10 cellular contexts compared by ENCODE assay signal in the genomic region with DNA sequence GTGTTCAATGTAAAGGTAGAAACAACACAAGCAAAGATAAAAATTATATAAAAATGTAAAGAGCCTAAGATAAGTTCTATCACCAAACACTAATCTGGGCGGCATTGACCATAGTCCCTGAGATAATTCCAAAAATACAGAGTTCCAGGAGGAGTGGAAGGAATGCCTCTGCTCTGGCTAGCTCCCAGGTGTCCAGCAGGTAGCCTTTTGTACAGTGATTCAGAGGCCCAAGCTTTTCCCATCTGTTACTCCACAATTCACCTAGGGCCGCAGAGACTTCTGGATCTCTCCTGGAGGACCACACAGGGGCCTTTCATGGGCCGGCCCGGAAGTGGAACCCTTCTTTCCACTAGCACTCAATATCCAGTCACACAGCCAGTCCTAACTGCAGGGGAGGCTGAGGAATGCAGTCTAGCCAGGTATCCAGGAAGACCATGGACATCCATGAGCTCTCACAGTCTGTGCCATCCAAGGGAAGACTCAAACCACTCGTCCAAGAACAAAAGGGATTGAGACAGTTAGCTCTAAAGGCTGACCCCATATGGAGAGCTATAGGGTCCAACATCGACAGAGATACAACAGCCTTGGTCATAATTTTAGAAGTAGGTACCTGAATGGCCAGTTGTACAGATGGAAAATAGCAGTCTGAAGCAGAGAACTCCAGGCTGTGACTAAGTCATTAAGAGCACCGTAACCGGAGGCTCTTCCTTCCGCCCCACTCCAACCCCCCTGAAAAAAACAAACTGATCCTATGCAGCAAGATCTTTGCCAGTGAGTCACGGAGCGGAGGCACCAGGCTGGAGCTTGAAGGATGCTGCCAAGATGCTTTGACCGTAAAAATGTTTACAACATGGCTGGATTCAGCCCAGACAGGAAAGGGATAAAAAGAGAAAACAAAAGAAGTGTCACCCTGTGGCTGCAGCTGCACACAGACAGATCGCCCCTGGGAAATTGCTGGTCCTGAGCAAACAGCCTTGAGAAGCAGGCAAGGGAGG.
A peak's percentile ranks its signal among the peaks of the same experiment; 100 is the strongest.
DNase-seq lines count a peak whose midpoint lies in the region.
"Had no signal": no experiment of that assay in that cellular context is flagged by ENCODE, and none has a peak within 500 bp of the region (broad histone marks: within the 10 kb centered on the region; RNA-seq: fewer than 3 reads in every experiment).

No MANE protein-coding gene starts in this region.

- H3K36me3 ChIP-seq in H7 (replicated peaks; ENCODE audit: control insufficient read depth, insufficient read depth, low read length), result no peaks in the 10 kb centered on the region

- H3K27me3 Mint-ChIP-seq in activated CD4-positive, alpha-beta memory T cell treated with anti-CD3 and anti-CD28 coated beads for 36 hours, result no peaks in the 10 kb centered on the region

- no peaks in the 10 kb centered on the region for H3K36me3 Mint-ChIP-seq in activated CD4-positive, alpha-beta memory T cell treated with anti-CD3 and anti-CD28 coated beads for 36 hours

- no peaks in the 10 kb centered on the region for H3K27me3 ChIP-seq in H7 (ENCODE audit: control insufficient read depth, insufficient read depth, low read length)

- intact Hi-C loops in activated CD4-positive, alpha-beta memory T cell treated with anti-CD3 and anti-CD28 coated beads for 36 hours (cut with micrococcal nuclease), result no loop called here

- no peaks in the 10 kb centered on the region for H3K4me1 Mint-ChIP-seq in activated CD4-positive, alpha-beta memory T cell treated with anti-CD3 and anti-CD28 coated beads for 36 hours (ENCODE audit: low read depth)

- no peak overlapping the region for H3K4me3 Mint-ChIP-seq in activated CD4-positive, alpha-beta memory T cell treated with anti-CD3 and anti-CD28 coated beads for 36 hours
- H3K4me3 Mint-ChIP-seq: activated T-cell treated with anti-CD3 and anti-CD28 coated beads, Interleukin-2, amount 50 U/mL, for 72 hours had no signal

- DNase-seq in AG08395 (ENCODE audit: low spot score), result peak; percentile 98
- peak; percentile 89 for DNase-seq in LHCN-M2 (ENCODE audit: low read depth)
- peak; percentile 76 for DNase-seq in cerebellum (ENCODE audit: low spot score)
- DNase-seq in mucosa of gallbladder (ENCODE audit: low spot score), result peak; percentile 16
- DNase-seq in HuH-7.5 (ENCODE audit: low spot score), result no peak
- no peak for DNase-seq in activated CD4-positive, alpha-beta memory T cell treated with anti-CD3 and anti-CD28 coated beads for 36 hours
- DNase-seq in NCI-H774 (lab: John Stamatoyannopoulos, UW), result no peak
- no peak for DNase-seq in H7
- DNase-seq: activated T-cell treated with anti-CD3 and anti-CD28 coated beads, Interleukin-2, amount 50 U/mL, for 72 hours; NK-92 treated with Interleukin-12 subunit alpha and Interleukin-12 subunit beta, amount 100 ng/mL, for 24 hours had no signal

- POLR2A ChIA-PET in activated CD4-positive, alpha-beta memory T cell treated with anti-CD3 and anti-CD28 coated beads for 36 hours (lab: Charles Lee), result no interaction called here

- H3K4me3 ChIP-seq in H7 (ENCODE audit: insufficient read depth, low read depth, low read length), result no peak overlapping the region

- CTCF ChIA-PET in activated CD4-positive, alpha-beta memory T cell treated with anti-CD3 and anti-CD28 coated beads for 36 hours (lab: Charles Lee), result no interaction called here

- no peak overlapping the region for H3K27ac Mint-ChIP-seq in activated CD4-positive, alpha-beta memory T cell treated with anti-CD3 and anti-CD28 coated beads for 36 hours
- H3K27ac Mint-ChIP-seq: activated T-cell treated with anti-CD3 and anti-CD28 coated beads, Interleukin-2, amount 50 U/mL, for 72 hours had no signal

- H3K9me3 Mint-ChIP-seq in activated CD4-positive, alpha-beta memory T cell treated with anti-CD3 and anti-CD28 coated beads for 36 hours, result no peaks in the 10 kb centered on the region

Comparison
In these comparisons a context has a peak if more than half of its experiments do, and no peak if none do; other contexts are left out.
1. DNase-seq: peak in AG08395 (single experiment), LHCN-M2 (single experiment), cerebellum (single experiment) and mucosa of gallbladder (single experiment); none in HuH-7.5 (single experiment), activated CD4-positive, alpha-beta memory T cell treated with anti-CD3 and anti-CD28 coated beads for 36 hours (single experiment), NCI-H774 (single experiment) and H7 (single experiment).